Comparison of ENCODE assay signal across 17 cellular contexts in genomic region chr3:19363071-19363470, GRCh38.
A peak's percentile ranks its signal among the peaks of the same experiment; 100 is the strongest.
DNase-seq lines count a peak whose midpoint lies in the region; ATAC-seq and TF ChIP-seq lines count a peak whose summit lies in the region.
"Had no signal": no experiment of that assay in that cellular context is flagged by ENCODE, and none has a peak within 500 bp of the region (broad histone marks: within the 10 kb centered on the region; RNA-seq: fewer than 3 reads in every experiment).

No MANE protein-coding gene starts in this region.

- peak; percentile 1 for ATAC-seq in GM21360 (IDR thresholded peaks at IDR 0.05; ENCODE audit: unreplicated experiment)
- peak; percentile 21 for ATAC-seq in HG02852 (IDR thresholded peaks at IDR 0.05; ENCODE audit: unreplicated experiment)
- no peak for ATAC-seq in activated CD8-positive, alpha-beta memory T cell treated with anti-CD3 and anti-CD28 coated beads, Interleukin-2, amount 10 ng/mL, durations not matched to agents 7 days and 5 days
- ATAC-seq in HG02642 (IDR thresholded peaks at IDR 0.05; ENCODE audit: poor library complexity, unreplicated experiment): no peak
- ATAC-seq in GM19452 (IDR thresholded peaks at IDR 0.05; ENCODE audit: unreplicated experiment): no peak
- ATAC-seq: HCT116 had no signal

- H3K4me1 Mint-ChIP-seq in activated CD8-positive, alpha-beta memory T cell treated with anti-CD3 and anti-CD28 coated beads, Interleukin-2, amount 10 ng/mL, durations not matched to agents 7 days and 5 days: no peaks in the 10 kb centered on the region

- H2AFZ ChIP-seq in OCI-LY7 (ENCODE audit: low read length): peak overlapping the region; percentile 19; the same call in 1 of the 2 replicates

- H3K9me3 Mint-ChIP-seq in activated CD8-positive, alpha-beta memory T cell treated with anti-CD3 and anti-CD28 coated beads, Interleukin-2, amount 10 ng/mL, durations not matched to agents 7 days and 5 days (ENCODE audit: low read depth): no peaks in the 10 kb centered on the region

- intact Hi-C loops in OCI-LY7 (cut with micrococcal nuclease; ENCODE audit: unreplicated experiment): no loop called here

- H3K36me3 ChIP-seq in OCI-LY7 (ENCODE audit: insufficient read depth, low read length): no peaks in the 10 kb centered on the region
- H3K36me3 ChIP-seq: BLaER1 treated with 17β-estradiol and CSF1 and Interleukin-3, amounts not matched to agents 10 nM and 100 nM had no signal

- no peaks in the 10 kb centered on the region for H3K9me3 ChIP-seq in OCI-LY7 (ENCODE audit: low read length)
- H3K9me3 ChIP-seq: BLaER1 treated with 17β-estradiol and CSF1 and Interleukin-3, amounts not matched to agents 10 nM and 100 nM had no signal

- H3K9me2 ChIP-seq in OCI-LY7 (ENCODE audit: insufficient read depth, low read length): 0 out of 2 replicates have a peak, but pooled peaks cover 4% of the 10 kb centered on the region

- no peak overlapping the region for H3K4me3 Mint-ChIP-seq in activated CD8-positive, alpha-beta memory T cell treated with anti-CD3 and anti-CD28 coated beads, Interleukin-2, amount 10 ng/mL, durations not matched to agents 7 days and 5 days

- CTCF ChIA-PET in OCI-LY7 (lab: Charles Lee; ENCODE audit: unreplicated experiment): no interaction called here
- CTCF ChIA-PET in activated CD8-positive, alpha-beta memory T cell treated with anti-CD3 and anti-CD28 coated beads, Interleukin-2, amount 10 ng/mL, durations not matched to agents 7 days and 5 days (lab: Charles Lee): no interaction called here

- H3K4me3 ChIP-seq in OCI-LY7 (ENCODE audit: low read depth, low read length, poor library complexity, severe bottlenecking): no peak overlapping the region
- H3K4me3 ChIP-seq: BLaER1 treated with 17β-estradiol and CSF1 and Interleukin-3, amounts not matched to agents 10 nM and 100 nM had no signal

- BruUV-seq in OCI-LY7 (replicated peaks; lab: Mats Ljungman, UMichigan): no TSS peak

- H3K27ac Mint-ChIP-seq in activated CD8-positive, alpha-beta memory T cell treated with anti-CD3 and anti-CD28 coated beads, Interleukin-2, amount 10 ng/mL, durations not matched to agents 7 days and 5 days: no peak overlapping the region

- 0 out of 2 replicates have a peak overlapping the region, but pooled peaks have one; percentile 10 for H3K4me2 ChIP-seq in OCI-LY7 (ENCODE audit: low read length)

- no peak for TF ChIP-seq CTCF in OCI-LY7 (conservative IDR thresholded peaks at IDR 0.05; ENCODE audit: low read length)

- POLR2A ChIA-PET in OCI-LY7 (lab: Charles Lee): interaction anchor here (0.8 to 4.0 kb wide), 7 partner anchors 16 to 202 kb away, joined by 3 to 18 read pairs (median 3); no protein-coding TSS in a partner anchor

- H3K27ac ChIP-seq in OCI-LY7 (ENCODE audit: low read depth, low read length, poor library complexity, severe bottlenecking): no peak overlapping the region
- H3K27ac ChIP-seq: BLaER1 treated with 17β-estradiol and CSF1 and Interleukin-3, amounts not matched to agents 10 nM and 100 nM had no signal

- no peaks in the 10 kb centered on the region for H3K27me3 Mint-ChIP-seq in activated CD8-positive, alpha-beta memory T cell treated with anti-CD3 and anti-CD28 coated beads, Interleukin-2, amount 10 ng/mL, durations not matched to agents 7 days and 5 days

- no peaks in the 10 kb centered on the region for H3K36me3 Mint-ChIP-seq in activated CD8-positive, alpha-beta memory T cell treated with anti-CD3 and anti-CD28 coated beads, Interleukin-2, amount 10 ng/mL, durations not matched to agents 7 days and 5 days

- peaks cover 14% of the 10 kb centered on the region for H3K4me1 ChIP-seq in OCI-LY7 (ENCODE audit: insufficient read depth, low read length, poor library complexity, severe bottlenecking)

- H3K79me2 ChIP-seq in OCI-LY7 (ENCODE audit: insufficient read depth, low read depth, low read length): no peaks in the 10 kb centered on the region

- DNase-seq in OCI-LY7 (ENCODE audit: low spot score) (no peak), A172 (ENCODE audit: low spot score) (no peak)
- DNase-seq in activated CD8-positive, alpha-beta memory T cell treated with anti-CD3 and anti-CD28 coated beads, Interleukin-2, amount 10 ng/mL, durations not matched to agents 7 days and 5 days: no peak
- DNase-seq: EL, Kasumi-1, NCI-H1105 treated with DMSO at 0.1 percent for 48 hours, NCI-H187, NCI-H510A, OCI-M1, RPMI8226, T1000 had no signal

- no peaks in the 10 kb centered on the region for H4K20me1 ChIP-seq in OCI-LY7 (ENCODE audit: insufficient read depth, low read length)
- H4K20me1 ChIP-seq: BLaER1 treated with 17β-estradiol and CSF1 and Interleukin-3, amounts not matched to agents 10 nM and 100 nM had no signal

Comparison
In these comparisons a context has a peak if more than half of its experiments do, and no peak if none do; other contexts are left out.
1. ATAC-seq: peak in GM21360 (single experiment) and HG02852 (single experiment); none in activated CD8-positive, alpha-beta memory T cell treated with anti-CD3 and anti-CD28 coated beads, Interleukin-2, amount 10 ng/mL, durations not matched to agents 7 days and 5 days (single experiment), HG02642 (single experiment) and GM19452 (single experiment).